ENCODE assay signal across 20 cellular contexts in genomic region chr18:62164855-62165487, GRCh38.
"Had no signal": no experiment of that assay in that cellular context is flagged by ENCODE, and none has a peak within 500 bp of the region (broad histone marks: within the 10 kb centered on the region; RNA-seq: fewer than 3 reads in every experiment).

No MANE protein-coding gene starts in this region.

- H3K27me3 Mint-ChIP-seq: activated naive CD8-positive, alpha-beta T cell treated with anti-CD3 and anti-CD28 coated beads, Interleukin-2, amount 50 U/mL, for 24 hours; dendritic cell treated with granulocyte-macrophage colony-stimulating factor and Interleukin-4, amounts not matched to agents 40 ng/mL and 50 ng/mL, for 4 days; naive B cell had no signal

- H3K9ac ChIP-seq: parathyroid adenoma had no signal

- H3K27ac ChIP-seq: heart left ventricle, neutrophil, parathyroid adenoma, sigmoid colon, stomach, testis, upper lobe of left lung had no signal

- H2AFZ ChIP-seq: parathyroid adenoma had no signal

- ATAC-seq: activated naive CD8-positive, alpha-beta T cell treated with anti-CD3 and anti-CD28 coated beads, Interleukin-2, amount 50 U/mL, for 24 hours; heart left ventricle had no signal

- FAIRE-seq: frontal cortex had no signal

- H3K4me3 Mint-ChIP-seq: activated naive CD4-positive, alpha-beta T cell treated with anti-CD3 and anti-CD28 coated beads for 36 hours; activated naive CD8-positive, alpha-beta T cell treated with anti-CD3 and anti-CD28 coated beads, Interleukin-2, amount 50 U/mL, for 24 hours; dendritic cell treated with granulocyte-macrophage colony-stimulating factor and Interleukin-4, amounts not matched to agents 40 ng/mL and 50 ng/mL, for 4 days; naive B cell had no signal

- H3K27ac Mint-ChIP-seq: activated naive CD4-positive, alpha-beta T cell treated with anti-CD3 and anti-CD28 coated beads for 36 hours; activated naive CD8-positive, alpha-beta T cell treated with anti-CD3 and anti-CD28 coated beads, Interleukin-2, amount 50 U/mL, for 24 hours; activated T-helper 2 cell treated with anti-CD3 and anti-CD28 coated beads, Interferon-gamma antibody, Interleukin-2, Interleukin-4, amounts not matched to agents 10 μg/mL and 5 μg/mL and 100 μg/mL, durations not matched to agents 14 hours and 24 hours and 36 hours; dendritic cell treated with granulocyte-macrophage colony-stimulating factor and Interleukin-4, amounts not matched to agents 40 ng/mL and 50 ng/mL, for 4 days; naive B cell had no signal

- H3K4me3 ChIP-seq: heart left ventricle, sigmoid colon, stomach, testis, upper lobe of left lung had no signal

- DNase-seq: activated CD4-positive, alpha-beta T cell treated with anti-CD3 and anti-CD28 coated beads for 1 hour; activated CD4-positive, alpha-beta T cell treated with anti-CD3 and anti-CD28 coated beads, Interleukin-2, amount 50 U/mL, for 48 hours; activated naive CD4-positive, alpha-beta T cell treated with anti-CD3 and anti-CD28 coated beads for 36 hours; activated naive CD8-positive, alpha-beta T cell treated with anti-CD3 and anti-CD28 coated beads, Interleukin-2, amount 50 U/mL, for 24 hours; activated T-cell treated with anti-CD3 and anti-CD28 coated beads, Interleukin-2, amount 50 U/mL, for 1 hour; aorta; heart left ventricle; islet precursor cell; naive B cell; sigmoid colon; stimulated activated CD4-positive, alpha-beta T cell treated with anti-CD3 and anti-CD28 coated beads, Interleukin-2, amount 100 ng/mL, for 24 hours; stomach; T-helper 2 cell; testis; upper lobe of left lung had no signal

- H3K27me3 ChIP-seq: heart left ventricle, neutrophil, sigmoid colon, stomach, testis, upper lobe of left lung had no signal

- H3K79me2 ChIP-seq: parathyroid adenoma had no signal

- H3K36me3 ChIP-seq: neutrophil had no signal

- H3K4me1 ChIP-seq: heart left ventricle, parathyroid adenoma, sigmoid colon, stomach, testis, upper lobe of left lung had no signal
